In genomic region chr10:70540089-70540788, GRCh38 we compare ENCODE assay signal across 1 cellular context.
TF ChIP-seq lines count a peak whose summit lies in the region.

No MANE protein-coding gene starts in this region.

TF ChIP-seq in SK-N-SH, 30 proteins besides CTCF, POLR2A, EP300 and RAD21 (continued from another document):
- peak; percentile 34; the same call in 1 of the 2 replicates for TF ChIP-seq REST (IDR thresholded peaks at IDR 0.05; ENCODE audit: low read depth, low read length)
